In genomic region chr14:64174922-64175782, GRCh38 we compare ENCODE assay signal across 22 cellular contexts.
DNase-seq lines count a peak whose midpoint lies in the region; ATAC-seq and TF ChIP-seq lines count a peak whose summit lies in the region.
"Had no signal": no experiment of that assay in that cellular context is flagged by ENCODE, and none has a peak within 500 bp of the region (broad histone marks: within the 10 kb centered on the region; RNA-seq: fewer than 3 reads in every experiment).

No MANE protein-coding gene starts in this region.

- peak; percentile 27 for DNase-seq in activated naive CD4-positive, alpha-beta T cell treated with Interleukin-2 at 50 U/mL for 16 hours
- no peak for DNase-seq in activated naive CD4-positive, alpha-beta T cell (lab: John Stamatoyannopoulos, UW)
- DNase-seq in activated naive CD8-positive, alpha-beta T cell treated with anti-CD3 and anti-CD28 coated beads for 36 hours = peak; percentile 22
- DNase-seq in stimulated activated naive B cell treated with anti-CD40 and anti-IgM and Interleukin-4, amounts not matched to agents 10 μg/mL and 1 μg/mL and 100 μg/mL, for 72 hours = no peak
- DNase-seq in head of caudate nucleus (no peak), glutamatergic neuron (no peak)
- DNase-seq: activated CD4-positive, alpha-beta T cell treated with anti-CD3 and anti-CD28 coated beads for 1 hour; effector memory CD4-positive, alpha-beta T cell; EL; esophagus squamous epithelium; gastrocnemius medialis; GM23248; HFFc6; KG1; lower lobe of right lung; MV-4-11; NCI-H1694; NCI-H748 treated with DMSO at 0.1 percent for 48 hours; SW 1271 had no signal

- H3K9me3 Mint-ChIP-seq in IgD-negative memory B cell (no peaks in the 10 kb centered on the region), glutamatergic neuron (ENCODE audit: unreplicated experiment) (no peaks in the 10 kb centered on the region)
- H3K9me3 Mint-ChIP-seq in activated naive CD8-positive, alpha-beta T cell treated with anti-CD3 and anti-CD28 coated beads for 36 hours = no peaks in the 10 kb centered on the region
- H3K9me3 Mint-ChIP-seq in stimulated activated naive B cell treated with anti-CD40 and anti-IgM and Interleukin-4, amounts not matched to agents 10 μg/mL and 1 μg/mL and 100 μg/mL, for 72 hours = no peaks in the 10 kb centered on the region
- H3K9me3 Mint-ChIP-seq: brain, HFFc6 had no signal

- H3K4me1 Mint-ChIP-seq in IgD-negative memory B cell (peaks cover 11 to 15% (median 15%) of the 10 kb centered on the region in 3 donors), glutamatergic neuron (ENCODE audit: low read depth, unreplicated experiment) (no peaks in the 10 kb centered on the region)
- H3K4me1 Mint-ChIP-seq in activated naive CD8-positive, alpha-beta T cell treated with anti-CD3 and anti-CD28 coated beads for 36 hours = peaks cover 25% of the 10 kb centered on the region
- H3K4me1 Mint-ChIP-seq in stimulated activated naive B cell treated with anti-CD40 and anti-IgM and Interleukin-4, amounts not matched to agents 10 μg/mL and 1 μg/mL and 100 μg/mL, for 72 hours = peaks cover 7 to 8% of the 10 kb centered on the region in 2 donors
- H3K4me1 Mint-ChIP-seq: brain had no signal

- peak overlapping the region in 2 of 3 donors; percentile 9 to 17 for H3K27ac Mint-ChIP-seq in IgD-negative memory B cell
- H3K27ac Mint-ChIP-seq in activated naive CD8-positive, alpha-beta T cell treated with anti-CD3 and anti-CD28 coated beads for 36 hours = peak overlapping the region; percentile 86
- H3K27ac Mint-ChIP-seq in stimulated activated naive B cell treated with anti-CD40 and anti-IgM and Interleukin-4, amounts not matched to agents 10 μg/mL and 1 μg/mL and 100 μg/mL, for 72 hours = no peak overlapping the region
- H3K27ac Mint-ChIP-seq in glutamatergic neuron (ENCODE audit: unreplicated experiment) = no peak overlapping the region
- H3K27ac Mint-ChIP-seq: brain, HFFc6 had no signal

- H3K4me3 Mint-ChIP-seq in IgD-negative memory B cell = no peak overlapping the region
- no peak overlapping the region for H3K4me3 Mint-ChIP-seq in activated naive CD8-positive, alpha-beta T cell treated with anti-CD3 and anti-CD28 coated beads for 36 hours
- H3K4me3 Mint-ChIP-seq in stimulated activated naive B cell treated with anti-CD40 and anti-IgM and Interleukin-4, amounts not matched to agents 10 μg/mL and 1 μg/mL and 100 μg/mL, for 72 hours = no peak overlapping the region
- H3K4me3 Mint-ChIP-seq in glutamatergic neuron (ENCODE audit: unreplicated experiment) = no peak overlapping the region
- H3K4me3 Mint-ChIP-seq: brain, HFFc6 had no signal

- intact Hi-C loops in head of caudate nucleus (cut with DNase I) = no loop called here

- H3K36me3 Mint-ChIP-seq in IgD-negative memory B cell (no peaks in the 10 kb centered on the region), glutamatergic neuron (ENCODE audit: unreplicated experiment) (no peaks in the 10 kb centered on the region)
- peaks cover 26% of the 10 kb centered on the region for H3K36me3 Mint-ChIP-seq in activated naive CD8-positive, alpha-beta T cell treated with anti-CD3 and anti-CD28 coated beads for 36 hours
- H3K36me3 Mint-ChIP-seq in stimulated activated naive B cell treated with anti-CD40 and anti-IgM and Interleukin-4, amounts not matched to agents 10 μg/mL and 1 μg/mL and 100 μg/mL, for 72 hours = peaks cover 5 to 14% of the 10 kb centered on the region in 2 donors

- H3K27me3 Mint-ChIP-seq in IgD-negative memory B cell (no peaks in the 10 kb centered on the region), glutamatergic neuron (ENCODE audit: unreplicated experiment) (no peaks in the 10 kb centered on the region)
- no peaks in the 10 kb centered on the region for H3K27me3 Mint-ChIP-seq in activated naive CD8-positive, alpha-beta T cell treated with anti-CD3 and anti-CD28 coated beads for 36 hours
- H3K27me3 Mint-ChIP-seq in stimulated activated naive B cell treated with anti-CD40 and anti-IgM and Interleukin-4, amounts not matched to agents 10 μg/mL and 1 μg/mL and 100 μg/mL, for 72 hours = no peaks in the 10 kb centered on the region
- H3K27me3 Mint-ChIP-seq: brain had no signal

- no peak for TF ChIP-seq CTCF in glutamatergic neuron (IDR thresholded peaks at IDR 0.05; ENCODE audit: partially characterized antibody, unreplicated experiment)

- peak; percentile 43 to 48 for ATAC-seq in stimulated activated naive B cell treated with anti-CD40 and anti-IgM and Interleukin-4, amounts not matched to agents 10 μg/mL and 1 μg/mL and 100 μg/mL, for 72 hours (replicated peaks)
- ATAC-seq: gastrocnemius medialis, lower lobe of right lung, Right ventricle myocardium inferior had no signal

Comparison
In these comparisons a context has a peak if more than half of its experiments do, and no peak if none do; other contexts are left out.
1. DNase-seq: peak in activated naive CD4-positive, alpha-beta T cell treated with Interleukin-2 at 50 U/mL for 16 hours (single experiment) and activated naive CD8-positive, alpha-beta T cell treated with anti-CD3 and anti-CD28 coated beads for 36 hours (single experiment); none in activated naive CD4-positive, alpha-beta T cell (0 of 4), stimulated activated naive B cell treated with anti-CD40 and anti-IgM and Interleukin-4, amounts not matched to agents 10 μg/mL and 1 μg/mL and 100 μg/mL, for 72 hours (single experiment), head of caudate nucleus (0 of 42) and glutamatergic neuron (single experiment).
2. H3K27ac Mint-ChIP-seq: peak in IgD-negative memory B cell (2 of 3) and activated naive CD8-positive, alpha-beta T cell treated with anti-CD3 and anti-CD28 coated beads for 36 hours (single experiment); none in stimulated activated naive B cell treated with anti-CD40 and anti-IgM and Interleukin-4, amounts not matched to agents 10 μg/mL and 1 μg/mL and 100 μg/mL, for 72 hours (single experiment) and glutamatergic neuron (single experiment).